In the genomic region with DNA sequence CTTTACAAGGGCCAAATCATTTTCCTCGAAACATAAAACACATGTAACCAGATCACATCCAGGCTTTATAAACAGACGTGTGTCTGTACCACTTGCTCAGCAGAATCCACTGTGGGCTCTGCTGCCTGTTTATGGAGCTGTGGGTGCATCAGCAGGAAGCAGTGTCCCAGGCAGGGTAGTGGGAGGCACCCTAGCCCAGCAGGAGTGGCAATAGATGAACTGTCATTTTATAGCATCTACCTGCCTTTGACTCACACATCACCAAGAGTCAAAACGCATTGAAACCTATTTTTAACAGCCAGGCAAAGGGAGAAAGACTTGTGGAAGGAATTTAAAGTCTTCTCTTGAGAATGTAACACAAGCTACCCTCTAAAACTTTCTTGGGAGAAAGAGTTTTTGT, we compare ENCODE assay signal across 20 cellular contexts.
"Had no signal": no experiment of that assay in that cellular context is flagged by ENCODE, and none has a peak within 500 bp of the region (broad histone marks: within the 10 kb centered on the region; RNA-seq: fewer than 3 reads in every experiment).

No MANE protein-coding gene starts in this region.

- H3K4me1 Mint-ChIP-seq: memory B cell; stimulated activated naive B cell treated with anti-CD40 and anti-IgM and Interleukin-4, amounts not matched to agents 10 μg/mL and 1 μg/mL and 100 μg/mL, for 72 hours had no signal

- H3K36me3 Mint-ChIP-seq: memory B cell; stimulated activated naive B cell treated with anti-CD40 and anti-IgM and Interleukin-4, amounts not matched to agents 10 μg/mL and 1 μg/mL and 100 μg/mL, for 72 hours had no signal

- H3K4me3 Mint-ChIP-seq: memory B cell; stimulated activated naive B cell treated with anti-CD40 and anti-IgM and Interleukin-4, amounts not matched to agents 10 μg/mL and 1 μg/mL and 100 μg/mL, for 72 hours had no signal

- H3K27me3 Mint-ChIP-seq: memory B cell; stimulated activated naive B cell treated with anti-CD40 and anti-IgM and Interleukin-4, amounts not matched to agents 10 μg/mL and 1 μg/mL and 100 μg/mL, for 72 hours had no signal

- H3K27ac Mint-ChIP-seq: memory B cell; stimulated activated naive B cell treated with anti-CD40 and anti-IgM and Interleukin-4, amounts not matched to agents 10 μg/mL and 1 μg/mL and 100 μg/mL, for 72 hours had no signal

- ATAC-seq: heart left ventricle; left lung; lower lobe of right lung; psoas muscle; right lobe of liver; stimulated activated naive B cell treated with anti-CD40 and anti-IgM and Interleukin-4, amounts not matched to agents 10 μg/mL and 1 μg/mL and 100 μg/mL, for 72 hours had no signal

- DNase-seq: dorsolateral prefrontal cortex; effector CD8-positive, alpha-beta T cell; heart left ventricle; hippocampal formation; kidney glomerular epithelial cell; left lung; lower lobe of right lung; midbrain; occipital lobe; psoas muscle; retina; right lobe of liver; stimulated activated CD4-positive, alpha-beta T cell treated with anti-CD3 and anti-CD28 coated beads, Interleukin-15, amount 100 ng/mL, for 24 hours; stimulated activated CD4-positive, alpha-beta T cell treated with anti-CD3 and anti-CD28 coated beads, Interleukin-1b, Interleukin-23, amount 100 ng/mL, for 48 hours; stimulated activated CD4-positive, alpha-beta T cell treated with anti-CD3 and anti-CD28 coated beads, Interleukin-4, amount 100 ng/mL, for 24 hours; stimulated activated naive B cell treated with anti-CD40 and anti-IgM and Interleukin-4, amounts not matched to agents 10 μg/mL and 1 μg/mL and 100 μg/mL, for 72 hours; stomach; substantia nigra; transverse colon had no signal
